ENCODE assay signal across 6 cellular contexts in genomic region chr4:30149539-30149938, GRCh38.
DNase-seq lines count a peak whose midpoint lies in the region; ATAC-seq and TF ChIP-seq lines count a peak whose summit lies in the region.
"Not testable (repeated sequence)": the region's sequence is repeated elsewhere in the genome, so short reads cannot be mapped to it uniquely, and the experiment has no call there.

No MANE protein-coding gene starts in this region.

- not testable (repeated sequence) for H3K79me1 ChIP-seq in mesendoderm (ENCODE audit: low read length); trophoblast cell (ENCODE audit: low read length)

- not testable (repeated sequence) for H3K4me3 ChIP-seq in HUES48 (ENCODE audit: low read depth, low read length); mesendoderm (ENCODE audit: low read length); trophoblast cell (ENCODE audit: low read depth, low read length)

- H3K18ac ChIP-seq in mesendoderm (ENCODE audit: low read length); trophoblast cell (ENCODE audit: low read length): not testable (repeated sequence)

- not testable (repeated sequence) for H3K23ac ChIP-seq in mesendoderm (ENCODE audit: low read length); trophoblast cell (ENCODE audit: low read length)

- H4K5ac ChIP-seq in mesendoderm (ENCODE audit: low read length): not testable (repeated sequence)

- WGBS in mesendoderm (ENCODE audit: extremely low coverage, insufficient coverage, low lambda C conversion rate): no CpG with 5 or more reads among the region's 7 CpGs
- WGBS in trophoblast cell (ENCODE audit: extremely low coverage, insufficient coverage, insufficient read length): no CpG with 5 or more reads among the region's 7 CpGs

- ATAC-seq in WTC11 (peak; percentile 66), foreskin keratinocyte (peak; percentile 35)

- not testable (repeated sequence) for H3K27me3 ChIP-seq in HUES48 (ENCODE audit: control insufficient read depth, insufficient read depth, low read length); foreskin keratinocyte; mesendoderm (ENCODE audit: insufficient read depth, low read length, poor library complexity); trophoblast cell (ENCODE audit: insufficient read depth, low read length)

- not testable (repeated sequence) for H3K4me3 Mint-ChIP-seq in WTC11

- H2BK120ac ChIP-seq in mesendoderm (ENCODE audit: low read depth, low read length) (peak overlapping the region; percentile 92), trophoblast cell (ENCODE audit: insufficient read depth, low read length, poor library complexity) (peak overlapping the region; percentile 11)

- not testable (repeated sequence) for TF ChIP-seq CTCF in WTC11 (IDR thresholded peaks at IDR 0.05); foreskin keratinocyte (conservative IDR thresholded peaks at IDR 0.05)

- H3K9ac ChIP-seq in ES-I3 (ENCODE audit: low read depth, low read length): peak overlapping the region; percentile 22; the same call in 1 of the 2 replicates
- H3K9ac ChIP-seq in HUES48 (ENCODE audit: low read depth, low read length): peak overlapping the region; percentile 70; the same call in 1 of the 2 replicates
- not testable (repeated sequence) for H3K9ac ChIP-seq in mesendoderm (ENCODE audit: low read length); trophoblast cell (ENCODE audit: low read length)

- not testable (repeated sequence) for H3K27me3 Mint-ChIP-seq in WTC11 (ENCODE audit: low read depth)

- peaks cover 14% of the 10 kb centered on the region for H3K9me3 Mint-ChIP-seq in WTC11

- peak overlapping the region; percentile 61 for H3K27ac ChIP-seq in HUES48 (ENCODE audit: low read depth, low read length)
- H3K27ac ChIP-seq in foreskin keratinocyte: not testable (repeated sequence)
- H3K27ac ChIP-seq in mesendoderm (ENCODE audit: low read depth, low read length): peak overlapping the region; percentile 93
- peak overlapping the region; percentile 3 for H3K27ac ChIP-seq in trophoblast cell (ENCODE audit: low read depth, low read length)

- peaks cover 53% of the 10 kb centered on the region for H3K4me1 Mint-ChIP-seq in WTC11

- H2BK12ac ChIP-seq in trophoblast cell (ENCODE audit: low read length): not testable (repeated sequence)

- not testable (repeated sequence) for H3K79me2 ChIP-seq in mesendoderm (ENCODE audit: control insufficient read depth, insufficient read depth, low read length); trophoblast cell (ENCODE audit: control insufficient read depth, insufficient read depth, low read length, poor library complexity)

- H3K9me3 ChIP-seq in ES-I3 (ENCODE audit: control insufficient read depth, insufficient read depth, low read length); HUES48 (ENCODE audit: control insufficient read depth, insufficient read depth, low read length); trophoblast cell (ENCODE audit: insufficient read depth, low read depth, low read length): not testable (repeated sequence)

- H4K91ac ChIP-seq in trophoblast cell (ENCODE audit: low read depth, low read length): not testable (repeated sequence)

- H3K14ac ChIP-seq in trophoblast cell (ENCODE audit: low read length): not testable (repeated sequence)

- H2BK5ac ChIP-seq in mesendoderm (ENCODE audit: low read length); trophoblast cell (ENCODE audit: low read depth, low read length, poor library complexity): not testable (repeated sequence)

- POLR2A ChIA-PET in WTC11 (lab: Charles Lee): not testable (repeated sequence)

- not testable (repeated sequence) for H2BK15ac ChIP-seq in mesendoderm (replicated peaks; ENCODE audit: low read depth)

- H3K4me1 ChIP-seq in ES-I3 (ENCODE audit: insufficient read depth, low read length): peaks cover 20% of the 10 kb centered on the region
- H3K4me1 ChIP-seq in HUES48 (ENCODE audit: control insufficient read depth, insufficient read depth, low read length): peaks cover 24% of the 10 kb centered on the region
- not testable (repeated sequence) for H3K4me1 ChIP-seq in foreskin keratinocyte; mesendoderm (ENCODE audit: control insufficient read depth, low read depth, low read length); trophoblast cell (ENCODE audit: control insufficient read depth in 1 of 2, insufficient read depth in 2 of 2, low read length in 2 of 2)

- H3K4me2 ChIP-seq in mesendoderm (ENCODE audit: low read length); trophoblast cell (ENCODE audit: low read length): not testable (repeated sequence)

- peak overlapping the region; percentile 16 for H3K4ac ChIP-seq in mesendoderm (ENCODE audit: low read depth, low read length)
- H3K4ac ChIP-seq in trophoblast cell (ENCODE audit: low read depth, low read length): not testable (repeated sequence)

- H3K36me3 ChIP-seq in ES-I3 (ENCODE audit: insufficient read depth, low read length); HUES48 (ENCODE audit: control insufficient read depth, insufficient read depth, low read length); mesendoderm (ENCODE audit: control insufficient read depth, insufficient read depth, low read length); trophoblast cell (ENCODE audit: control insufficient read depth in 1 of 2, insufficient read depth in 2 of 2, low read length in 2 of 2): not testable (repeated sequence)

- peaks cover 12% of the 10 kb centered on the region for H3K36me3 Mint-ChIP-seq in WTC11

- DNase-seq in WTC11 (ENCODE audit: low spot score): peak; percentile 38
- not testable (repeated sequence) for DNase-seq in foreskin keratinocyte, trophoblast cell
- peak; percentile 63 for DNase-seq in mesendoderm

- not testable (repeated sequence) for H3K56ac ChIP-seq in mesendoderm (ENCODE audit: low read length)

- not testable (repeated sequence) for H4K8ac ChIP-seq in mesendoderm (ENCODE audit: low read depth, low read length); trophoblast cell (ENCODE audit: low read depth, low read length)

- peak overlapping the region; percentile 97 for H3K27ac Mint-ChIP-seq in WTC11

- not testable (repeated sequence) for H4K12ac ChIP-seq in trophoblast cell (ENCODE audit: low read depth, low read length)

- H2AFZ ChIP-seq in trophoblast cell (ENCODE audit: insufficient read depth, low read length, poor library complexity): not testable (repeated sequence)

- CTCF ChIA-PET in WTC11 (lab: Charles Lee): not testable (repeated sequence)

- not testable (repeated sequence) for H2AK5ac ChIP-seq in mesendoderm (ENCODE audit: low read length); trophoblast cell (ENCODE audit: low read length)

TF ChIP-seq in WTC11, 78 proteins besides CTCF, POLR2A, EP300 and RAD21:
- TF ChIP-seq USF1 (CRISPR knock-in tag; IDR thresholded peaks at IDR 0.05): 0 out of 2 replicates have a peak, but pooled peaks have one; percentile 34
- peak; percentile 91; the same call in 1 of the 2 replicates for TF ChIP-seq TEAD1 (CRISPR knock-in tag; IDR thresholded peaks at IDR 0.05)
